Comparison of ENCODE assay signal across 15 cellular contexts in genomic region chr11:37712246-37712645, GRCh38.
DNase-seq lines count a peak whose midpoint lies in the region; ATAC-seq, FAIRE-seq and TF ChIP-seq lines count a peak whose summit lies in the region.
"Had no signal": no experiment of that assay in that cellular context is flagged by ENCODE, and none has a peak within 500 bp of the region (broad histone marks: within the 10 kb centered on the region; RNA-seq: fewer than 3 reads in every experiment).

No MANE protein-coding gene starts in this region.

- TF ChIP-seq POLR2A in GM12878 (IDR thresholded peaks at IDR 0.05; ENCODE audit: low read depth, low read length) (no peak), prostate gland (IDR thresholded peaks at IDR 0.05) (no peak)

- H3K79me2 ChIP-seq in GM12878 (ENCODE audit: control insufficient read depth, insufficient read depth, low read length): no peaks in the 10 kb centered on the region
- H3K79me2 ChIP-seq: parathyroid adenoma had no signal

- H3K27me3 Mint-ChIP-seq in nephron progenitor cell (ENCODE audit: low read depth, poor library complexity): no peaks in the 10 kb centered on the region

- intact Hi-C loops in GM12878 (cut with micrococcal nuclease; ENCODE audit: unreplicated experiment) (no loop called here), prostate gland (cut with DNase I) (no loop called here), right cardiac atrium (cut with DNase I) (no loop called here)

- no TSS peak for BruUV-seq in GM12878 (replicated peaks; lab: Mats Ljungman, UMichigan)

- H4K20me1 ChIP-seq in GM12878 (ENCODE audit: control insufficient read depth, insufficient read depth): no peaks in the 10 kb centered on the region

- H3K4me2 ChIP-seq in GM12878 (ENCODE audit: control insufficient read depth, insufficient read depth): no peak overlapping the region

- no peaks in the 10 kb centered on the region for H3K4me1 ChIP-seq in GM12878 (ENCODE audit: control insufficient read depth, insufficient read depth, low read length)
- no peaks in the 10 kb centered on the region for H3K4me1 ChIP-seq in prostate gland (replicated peaks)
- H3K4me1 ChIP-seq in right cardiac atrium (ENCODE audit: control insufficient read depth, insufficient read depth, low read length): no peaks in the 10 kb centered on the region
- H3K4me1 ChIP-seq: parathyroid adenoma, suprapubic skin had no signal

- no peak overlapping the region for H2AFZ ChIP-seq in GM12878 (ENCODE audit: control insufficient read depth, low read depth, low read length)
- H2AFZ ChIP-seq: parathyroid adenoma had no signal

- WGBS in GM12878 (ENCODE audit: insufficient coverage, insufficient replicate concordance, low lambda C conversion rate, missing lambda C conversion rate): 21% methylated on average over 3 of the region's 3 CpGs
- WGBS in prostate gland: 47% methylated on average over 3 of the region's 3 CpGs
- WGBS in right cardiac atrium: 46% methylated on average over 3 of the region's 3 CpGs

- ATAC-seq in GM12878 (peak; percentile 63), right cardiac atrium (no peak)
- ATAC-seq: left cardiac atrium had no signal

- H3K36me3 ChIP-seq in GM12878 (ENCODE audit: control insufficient read depth in 2 of 2, insufficient read depth in 2 of 2, low read length in 1 of 2) (no peaks in the 10 kb centered on the region), prostate gland (no peaks in the 10 kb centered on the region)
- H3K36me3 ChIP-seq: suprapubic skin had no signal

- H3K9ac ChIP-seq in GM12878 (ENCODE audit: control insufficient read depth, insufficient read depth, low read length): no peak overlapping the region
- H3K9ac ChIP-seq: parathyroid adenoma had no signal

- RAD21 ChIA-PET in GM12878 (lab: Charles Lee; ENCODE audit: unreplicated experiment): no interaction called here

- H3K4me1 Mint-ChIP-seq in nephron progenitor cell: peaks cover 7% of the 10 kb centered on the region

- no peak for FAIRE-seq in GM12878 (lab: Jason Lieb, UNC)
- FAIRE-seq: G401.6 had no signal

- H3K4me3 ChIP-seq in GM12878 (no peak overlapping the region), prostate gland (no peak overlapping the region), right cardiac atrium (ENCODE audit: low read length) (no peak overlapping the region)
- H3K4me3 ChIP-seq: suprapubic skin had no signal

- POLR2A ChIA-PET in GM12878 (lab: Charles Lee): no interaction called here

- TF ChIP-seq CTCF in GM12878 (IDR thresholded peaks at IDR 0.05 in 2 of 3, conservative IDR thresholded peaks at IDR 0.05 in 1 of 3; ENCODE audit: control insufficient read depth in 2 of 3, extremely low read depth in 1 of 3, insufficient read depth in 1 of 3, low read depth in 3 of 3, low read length in 3 of 3) (0 out of 6 replicates have a peak, but pooled peaks of 1 of the 3 experiments have one; percentile 16), nephron progenitor cell (IDR thresholded peaks at IDR 0.05) (peak; percentile 33), prostate gland (IDR thresholded peaks at IDR 0.05) (no peak)

- CTCF ChIA-PET in GM12878 (lab: Yijun Ruan, JAX): no interaction called here

- SMC1A ChIA-PET in GM12878 (lab: Charles Lee; ENCODE audit: uncharacterized antibody, unreplicated experiment): no interaction called here

- DNase-seq in H4 (ENCODE audit: low spot score): peak; percentile 22
- peak; percentile 33 for DNase-seq in NCI-H2171 (lab: John Stamatoyannopoulos, UW)
- no peak for DNase-seq in GM12878 (ENCODE audit: low read depth, low spot score)
- DNase-seq in nephron progenitor cell: peak; percentile 6
- DNase-seq in activated effector memory CD4-positive, alpha-beta T cell treated with Interleukin-2 at 50 U/mL for 16 hours: no peak
- no peak for DNase-seq in prostate gland (ENCODE audit: low spot score)
- no peak for DNase-seq in stimulated activated CD4-positive, alpha-beta T cell treated with anti-CD3 and anti-CD28 coated beads, Interleukin-4, amount 100 ng/mL, for 1 hour
- DNase-seq in right cardiac atrium: no peak
- DNase-seq: anterior cingulate cortex; left cardiac atrium; NCI-H510A treated with DMSO at 0.1 percent for 48 hours; stimulated activated CD4-positive, alpha-beta T cell treated with anti-CD3 and anti-CD28 coated beads, Interleukin-4, amount 100 ng/mL, for 4 hours had no signal

- in situ Hi-C loops in GM12878 (cut with MboI): no loop called here

- no peak for TF ChIP-seq RAD21 in GM12878 (IDR thresholded peaks at IDR 0.05; ENCODE audit: insufficient read depth, low read depth, low read length)

- TF ChIP-seq EP300 in GM12878 (IDR thresholded peaks at IDR 0.05; ENCODE audit: borderline replicate concordance in 1 of 2, control insufficient read depth in 1 of 2, low read depth in 2 of 2, low read length in 2 of 2): no peak

- no peaks in the 10 kb centered on the region for H3K27me3 ChIP-seq in GM12878 (replicated peaks in 1 of 2; ENCODE audit: control insufficient read depth in 2 of 2, insufficient read depth in 2 of 2, low read length in 1 of 2)
- H3K27me3 ChIP-seq in prostate gland (replicated peaks; ENCODE audit: insufficient read depth): no peaks in the 10 kb centered on the region
- no peaks in the 10 kb centered on the region for H3K27me3 ChIP-seq in right cardiac atrium (ENCODE audit: control insufficient read depth, insufficient read depth)
- H3K27me3 ChIP-seq: suprapubic skin had no signal

- H3K9me3 ChIP-seq in GM12878 (replicated peaks; ENCODE audit: control insufficient read depth, insufficient read depth, low read length) (no peaks in the 10 kb centered on the region), prostate gland (no peaks in the 10 kb centered on the region), right cardiac atrium (ENCODE audit: control insufficient read depth, low read length) (no peaks in the 10 kb centered on the region)
- H3K9me3 ChIP-seq: suprapubic skin had no signal

- peak overlapping the region; percentile 52 for H3K27ac Mint-ChIP-seq in nephron progenitor cell

- H3K9me3 Mint-ChIP-seq in nephron progenitor cell: no peaks in the 10 kb centered on the region

- no peak overlapping the region for H3K27ac ChIP-seq in GM12878 (ENCODE audit: control insufficient read depth, insufficient read depth)
- H3K27ac ChIP-seq in prostate gland: no peak overlapping the region
- H3K27ac ChIP-seq in right cardiac atrium (ENCODE audit: low read length): no peak overlapping the region
- H3K27ac ChIP-seq: parathyroid adenoma, suprapubic skin had no signal

- H3K36me3 Mint-ChIP-seq in nephron progenitor cell (ENCODE audit: low read depth): no peaks in the 10 kb centered on the region

- H3K4me3 Mint-ChIP-seq in nephron progenitor cell: no peak overlapping the region

TF ChIP-seq in GM12878, 131 proteins besides CTCF, POLR2A, EP300 and RAD21:
- no peak for TF ChIP-seq RAD51 (IDR thresholded peaks at IDR 0.05)
- no peak for TF ChIP-seq RELB (IDR thresholded peaks at IDR 0.05; ENCODE audit: low read depth)
- TF ChIP-seq ATF7 (IDR thresholded peaks at IDR 0.05; ENCODE audit: low read depth): no peak
- TF ChIP-seq E2F8 (IDR thresholded peaks at IDR 0.05; ENCODE audit: low read depth, partially characterized antibody): no peak
- no peak for TF ChIP-seq ETV6 (conservative IDR thresholded peaks at IDR 0.05 in 1 of 2, IDR thresholded peaks at IDR 0.05 in 1 of 2; ENCODE audit: borderline replicate concordance in 1 of 2, low read depth in 1 of 2)
- TF ChIP-seq PML (IDR thresholded peaks at IDR 0.05; ENCODE audit: low read length): no peak

Comparison
In these comparisons a context has a peak if more than half of its experiments do, and no peak if none do; other contexts are left out.
1. DNase-seq: peak in H4 (single experiment), NCI-H2171 (single experiment) and nephron progenitor cell (single experiment); none in GM12878 (single experiment), activated effector memory CD4-positive, alpha-beta T cell treated with Interleukin-2 at 50 U/mL for 16 hours (single experiment), prostate gland (single experiment), stimulated activated CD4-positive, alpha-beta T cell treated with anti-CD3 and anti-CD28 coated beads, Interleukin-4, amount 100 ng/mL, for 1 hour (single experiment) and right cardiac atrium (0 of 3).